28 cellular contexts compared by ENCODE assay signal in the genomic region with DNA sequence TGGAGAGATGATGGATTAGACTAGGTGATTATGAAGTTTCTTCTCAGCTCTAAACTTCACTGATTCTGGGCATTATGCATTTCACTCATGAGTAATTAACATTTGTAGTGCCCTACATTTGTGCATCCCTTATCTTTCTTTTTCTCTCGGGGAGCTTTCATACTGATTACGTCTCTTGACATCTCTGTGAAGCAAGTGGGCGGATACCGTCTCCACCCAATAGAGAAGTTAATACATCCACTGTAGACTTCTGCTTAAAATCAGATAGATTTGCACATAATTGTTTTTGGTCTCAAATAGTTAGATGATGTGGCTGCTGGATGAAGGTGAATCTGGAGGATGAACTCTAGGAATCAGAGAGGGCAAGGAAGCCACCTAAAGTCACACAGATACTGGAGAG.
"Had no signal": no experiment of that assay in that cellular context is flagged by ENCODE, and none has a peak within 500 bp of the region (broad histone marks: within the 10 kb centered on the region; RNA-seq: fewer than 3 reads in every experiment).

No MANE protein-coding gene starts in this region.

- ATAC-seq: activated naive CD4-positive, alpha-beta T cell treated with anti-CD3 and anti-CD28 coated beads, Interleukin-2, amount 50 U/mL, for 72 hours; activated naive CD8-positive, alpha-beta T cell treated with anti-CD3 and anti-CD28 coated beads, Interleukin-2, amount 50 U/mL, for 24 hours; activated T-cell treated with anti-CD3 and anti-CD28 coated beads, Interleukin-2, amount 50 U/mL, for 4 hours; activated T-cell treated with anti-CD3 and anti-CD28 coated beads, Interleukin-2, amount 50 U/mL, for 72 hours; activated T-helper 17 cell treated with anti-CD3 and anti-CD28 coated beads, Interleukin-2, amount 50 U/mL, for 72 hours; body of pancreas had no signal

- DNase-seq: activated effector memory CD4-positive, alpha-beta T cell treated with anti-CD3 and anti-CD28 coated beads, Interleukin-2, amount 50 U/mL, for 16 hours; activated effector memory CD4-positive, alpha-beta T cell treated with Interleukin-2 at 50 U/mL for 16 hours; activated gamma-delta T cell; activated gamma-delta T cell treated with Interleukin-2 at 50 U/mL for 16 hours; activated naive CD4-positive, alpha-beta T cell; activated naive CD4-positive, alpha-beta T cell treated with anti-CD3 and anti-CD28 coated beads for 36 hours; activated naive CD4-positive, alpha-beta T cell treated with anti-CD3 and anti-CD28 coated beads, Interleukin-2, amount 10 ng/mL, durations not matched to agents 7 days and 5 days; activated naive CD4-positive, alpha-beta T cell treated with anti-CD3 and anti-CD28 coated beads, Interleukin-2, amount 50 U/mL, for 16 hours; activated naive CD4-positive, alpha-beta T cell treated with Interleukin-2 at 50 U/mL for 16 hours; activated naive CD8-positive, alpha-beta T cell treated with anti-CD3 and anti-CD28 coated beads for 36 hours; activated naive CD8-positive, alpha-beta T cell treated with anti-CD3 and anti-CD28 coated beads, Interleukin-2, amount 10 ng/mL, durations not matched to agents 7 days and 5 days; activated naive CD8-positive, alpha-beta T cell treated with anti-CD3 and anti-CD28 coated beads, Interleukin-2, amount 50 U/mL, for 24 hours; activated T-cell treated with anti-CD3 and anti-CD28 coated beads, Interleukin-2, amount 50 U/mL, for 1 hour; activated T-cell treated with anti-CD3 and anti-CD28 coated beads, Interleukin-2, amount 50 U/mL, for 24 hours; activated T-cell treated with anti-CD3 and anti-CD28 coated beads, Interleukin-2, amount 50 U/mL, for 4 hours; activated T-cell treated with anti-CD3 and anti-CD28 coated beads, Interleukin-2, amount 50 U/mL, for 48 hours; activated T-cell treated with anti-CD3 and anti-CD28 coated beads, Interleukin-2, amount 50 U/mL, for 72 hours; adrenal gland; amniotic stem cell; amygdala; anterior cingulate cortex; aorta; body of pancreas; brain microvascular endothelial cell; central memory CD4-positive, alpha-beta T cell; cerebellar nuclear complex had no signal
